10 cellular contexts compared by ENCODE assay signal in genomic region chr15:39578851-39579486, GRCh38. TPM values are rescaled to one million over a fixed set of nuclear protein-coding genes. Genes with fewer than 3 reads are reported as not detected.
A peak's percentile ranks its signal among the peaks of the same experiment; 100 is the strongest.
DNase-seq lines count a peak whose midpoint lies in the region; ATAC-seq and TF ChIP-seq lines count a peak whose summit lies in the region.
"Had no signal": no experiment of that assay in that cellular context is flagged by ENCODE, and none has a peak within 500 bp of the region (broad histone marks: within the 10 kb centered on the region; RNA-seq: fewer than 3 reads in every experiment).

No MANE protein-coding gene starts in this region.

- H3K4me3 ChIP-seq in heart right ventricle (peak overlapping the region in 5 of 10 donors; percentile 62 to 88 (median 67)), endocrine pancreas (ENCODE audit: control insufficient read depth, insufficient read depth, low read length) (peak overlapping the region; percentile 68), mucosa of stomach (ENCODE audit: low read length) (no peak overlapping the region), vagina (peak overlapping the region in 1 of 2 donors; percentile 80), MM.1S (ENCODE audit: low read length) (no peak overlapping the region), colonic mucosa (no peak overlapping the region)

- no peak for TF ChIP-seq POLR2A in vagina (IDR thresholded peaks at IDR 0.05)

- H3K27ac ChIP-seq in heart right ventricle (peak overlapping the region in 9 of 10 donors; percentile 83 to 97 (median 93)), vagina (peak overlapping the region; percentile 87), MM.1S (ENCODE audit: low read length) (no peak overlapping the region), colonic mucosa (no peak overlapping the region)

- WGBS in heart right ventricle, 2 donors: 71 to 79% methylated on average over 5 of the region's 5 CpGs

- H3K27me3 ChIP-seq in heart right ventricle (peaks cover 0 to 7% (median 0%) of the 10 kb centered on the region in 7 donors), endocrine pancreas (ENCODE audit: control insufficient read depth, insufficient read depth, low read length) (peaks cover 4% of the 10 kb centered on the region), mucosa of stomach (ENCODE audit: control insufficient read depth, insufficient read depth, low read length) (peaks cover 42% of the 10 kb centered on the region), vagina (no peaks in the 10 kb centered on the region), MM.1S (replicated peaks; ENCODE audit: insufficient read depth, low read length) (peaks cover 8% of the 10 kb centered on the region; the same call in 1 of the 2 replicates), colonic mucosa (no peaks in the 10 kb centered on the region)

- H3K4me2 ChIP-seq in MM.1S (ENCODE audit: low read depth, low read length): no peak overlapping the region

- H3K9me3 ChIP-seq in heart right ventricle (no peaks in the 10 kb centered on the region), endocrine pancreas (ENCODE audit: control insufficient read depth, low read length) (no peaks in the 10 kb centered on the region), mucosa of stomach (ENCODE audit: control insufficient read depth, low read length) (no peaks in the 10 kb centered on the region), vagina (no peaks in the 10 kb centered on the region), MM.1S (replicated peaks; ENCODE audit: insufficient read depth, low read length) (no peaks in the 10 kb centered on the region), colonic mucosa (no peaks in the 10 kb centered on the region)

- H3K36me3 ChIP-seq in heart right ventricle: peaks cover 0 to 23% (median 12%) of the 10 kb centered on the region in 9 donors
- H3K36me3 ChIP-seq in endocrine pancreas (ENCODE audit: control insufficient read depth, insufficient read depth, low read length): no peaks in the 10 kb centered on the region
- H3K36me3 ChIP-seq in mucosa of stomach (ENCODE audit: control insufficient read depth, insufficient read depth, low read length): no peaks in the 10 kb centered on the region
- H3K36me3 ChIP-seq in vagina: peaks cover 0 to 14% of the 10 kb centered on the region in 2 donors
- no peaks in the 10 kb centered on the region for H3K36me3 ChIP-seq in MM.1S (replicated peaks; ENCODE audit: insufficient read depth, low read length)
- H3K36me3 ChIP-seq in colonic mucosa: no peaks in the 10 kb centered on the region

- peaks cover 0 to 51% (median 34%) of the 10 kb centered on the region in 9 donors for H3K4me1 ChIP-seq in heart right ventricle
- no peaks in the 10 kb centered on the region for H3K4me1 ChIP-seq in endocrine pancreas (ENCODE audit: control insufficient read depth, insufficient read depth, low read length)
- H3K4me1 ChIP-seq in mucosa of stomach (ENCODE audit: control insufficient read depth, insufficient read depth, low read length): peaks cover 19% of the 10 kb centered on the region
- H3K4me1 ChIP-seq in vagina: peaks cover 47% of the 10 kb centered on the region
- no peaks in the 10 kb centered on the region for H3K4me1 ChIP-seq in MM.1S (ENCODE audit: low read length)
- no peaks in the 10 kb centered on the region for H3K4me1 ChIP-seq in colonic mucosa

- no peak for DNase-seq in heart right ventricle
- no peak for DNase-seq in left ventricle myocardium superior
- no peak for DNase-seq in vagina (ENCODE audit: extremely low spot score in 2 of 2)
- DNase-seq in MM.1S: no peak
- DNase-seq in colonic mucosa: no peak
- no peak for DNase-seq in GM10266 (ENCODE audit: extremely low spot score)
- DNase-seq: activated CD4-positive, alpha-beta T cell treated with anti-CD3 and anti-CD28 coated beads for 4 hours; NCI-H2081 treated with DMSO at 0.1 percent for 48 hours had no signal

- no peaks in the 10 kb centered on the region for H3K79me2 ChIP-seq in MM.1S (ENCODE audit: low read length)

- H2AFZ ChIP-seq in MM.1S (ENCODE audit: low read length): no peak overlapping the region

- H4K20me1 ChIP-seq in MM.1S (ENCODE audit: insufficient read depth, low read length): no peaks in the 10 kb centered on the region

- no peaks in the 10 kb centered on the region for H3K9me2 ChIP-seq in MM.1S (replicated peaks; ENCODE audit: insufficient read depth, low read length)

- no peak for ATAC-seq in heart right ventricle
- ATAC-seq in left ventricle myocardium superior: no peak

- H3F3A ChIP-seq in MM.1S (ENCODE audit: insufficient read depth, low read length): no peaks in the 10 kb centered on the region

- intact Hi-C loops in heart right ventricle (cut with DNase I) (loop anchor here in 7 of 10 donors (1.0 to 10.0 kb wide), 11 partner anchors 67 to 407 kb away; no protein-coding TSS in a partner anchor), left ventricle myocardium superior (cut with micrococcal nuclease) (loop anchor here (5.0 kb wide), 1 partner anchor 407 kb away; no protein-coding TSS in a partner anchor), vagina (cut with DNase I) (loop anchor here (10.0 kb wide), 1 partner anchor 84 kb away; no protein-coding TSS in a partner anchor), colonic mucosa (cut with DNase I) (loop anchor here (5.0 kb wide), 1 partner anchor 762 kb away; no protein-coding TSS in a partner anchor)

- no peak for TF ChIP-seq CTCF in heart right ventricle (IDR thresholded peaks at IDR 0.05)
- TF ChIP-seq CTCF in vagina (IDR thresholded peaks at IDR 0.05): no peak
- TF ChIP-seq CTCF in MM.1S (IDR thresholded peaks at IDR 0.05; ENCODE audit: low read length): no peak
- TF ChIP-seq CTCF in colonic mucosa (IDR thresholded peaks at IDR 0.05): no peak
- no peak for TF ChIP-seq CTCF in GM10266 (IDR thresholded peaks at IDR 0.05; ENCODE audit: control insufficient read depth, insufficient read depth, low read depth, missing control alignments)

- H3K9ac ChIP-seq in endocrine pancreas (ENCODE audit: control insufficient read depth, insufficient read depth, low read length) (no peak overlapping the region), mucosa of stomach (ENCODE audit: low read length) (peak overlapping the region; percentile 51), MM.1S (ENCODE audit: low read length) (no peak overlapping the region), colonic mucosa (ENCODE audit: low read depth in 2 of 2, low read length in 2 of 2) (peak overlapping the region in 1 of 2 donors; percentile 56)

RNA-seq across cellular contexts. Expression of gene THBS1, which starts 1.9 kb away (rescaled TPM):
- total RNA-seq in heart right ventricle: 1,000 to 10,000 TPM in 1 of 10 donors, 100 to 1,000 TPM in 5, 10 to 100 TPM in 4; 46.8 to 1,109 (median 113) TPM
- polyA plus RNA-seq in heart right ventricle: 10 to 100 TPM; 12.9 to 93.2 TPM
- total RNA-seq in left ventricle myocardium superior: 29.5 TPM
- total RNA-seq in vagina: 513 TPM
- 100 to 1,000 TPM; 162 to 390 TPM for total RNA-seq in colonic mucosa

Comparison
In these comparisons a context has a peak if more than half of its experiments do, and no peak if none do; other contexts are left out.
1. H3K27ac ChIP-seq: peak in heart right ventricle (9 of 10) and vagina (single experiment); none in MM.1S (single experiment) and colonic mucosa (single experiment).